27 cellular contexts compared by ENCODE assay signal in the genomic region with DNA sequence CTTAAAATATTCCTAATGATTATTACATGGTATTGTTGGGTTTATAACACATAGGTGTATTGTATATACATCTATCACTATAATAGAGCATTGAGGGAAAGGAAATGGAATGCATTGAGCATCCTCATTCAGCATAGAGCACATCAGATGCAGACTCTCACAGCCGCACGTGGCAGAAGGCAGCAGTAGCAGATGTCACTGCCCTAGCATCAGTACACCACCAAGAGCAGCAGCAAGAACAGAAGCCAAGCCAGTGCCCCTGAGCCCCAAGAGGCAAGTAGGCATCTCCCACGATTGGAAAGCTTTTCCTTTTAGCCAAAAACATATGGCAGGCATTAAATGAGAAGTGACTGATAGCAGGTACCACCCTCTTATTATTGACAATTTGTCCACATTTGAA.
"Had no signal": no experiment of that assay in that cellular context is flagged by ENCODE, and none has a peak within 500 bp of the region (broad histone marks: within the 10 kb centered on the region; RNA-seq: fewer than 3 reads in every experiment).

No MANE protein-coding gene starts in this region.

- H3K4me3 ChIP-seq: body of pancreas, esophagus squamous epithelium, heart left ventricle had no signal

- H3K27me3 ChIP-seq: body of pancreas, esophagus squamous epithelium, heart left ventricle had no signal

- DNase-seq: activated B cell treated with CpG ODN at 0.5 μM for 24 hours; activated CD4-positive, alpha-beta T cell treated with anti-CD3 and anti-CD28 coated beads for 48 hours; activated CD4-positive, alpha-beta T cell treated with anti-CD3 and anti-CD28 coated beads, Interleukin-2, amount 50 U/mL, for 1 hour; activated CD4-positive, alpha-beta T cell treated with anti-CD3 and anti-CD28 coated beads, Interleukin-2, amount 50 U/mL, for 48 hours; activated CD8-positive, alpha-beta memory T cell treated with anti-CD3 and anti-CD28 coated beads for 24 hours; activated CD8-positive, alpha-beta T cell treated with anti-CD3 and anti-CD28 coated beads for 36 hours; activated effector memory CD4-positive, alpha-beta T cell treated with Interleukin-2 at 50 U/mL for 16 hours; activated gamma-delta T cell treated with Interleukin-2 at 50 U/mL for 16 hours; activated naive CD4-positive, alpha-beta T cell treated with anti-CD3 and anti-CD28 coated beads, Interleukin-2, amount 50 U/mL, for 16 hours; activated naive CD4-positive, alpha-beta T cell treated with Interleukin-2 at 50 U/mL for 16 hours; activated T-cell treated with anti-CD3 and anti-CD28 coated beads, Interleukin-2, amount 50 U/mL, for 4 hours; amniotic stem cell; anterior cingulate cortex; body of pancreas; caudate nucleus; cortex of kidney; dermis blood vessel endothelial cell; effector CD4-positive, alpha-beta T cell; effector memory CD8-positive, alpha-beta T cell; erythroblast; esophagus squamous epithelium; foreskin melanocyte; heart left ventricle; hypothalamus; T1000; WERI-Rb-1 had no signal

- H3K36me3 ChIP-seq: esophagus squamous epithelium, heart left ventricle, WERI-Rb-1 had no signal

- H3K27ac ChIP-seq: body of pancreas, esophagus squamous epithelium, heart left ventricle, WERI-Rb-1 had no signal

- H3K9me3 ChIP-seq: esophagus squamous epithelium, heart left ventricle had no signal

- ATAC-seq: activated CD8-positive, alpha-beta T cell treated with anti-CD3 and anti-CD28 coated beads for 36 hours; activated T-cell treated with anti-CD3 and anti-CD28 coated beads, Interleukin-2, amount 50 U/mL, for 4 hours; activated T-helper 17 cell treated with anti-CD3 and anti-CD28 coated beads, Interleukin-2, amount 50 U/mL, for 72 hours; body of pancreas; effector memory CD8-positive, alpha-beta T cell; heart left ventricle had no signal

- H3K4me1 ChIP-seq: esophagus squamous epithelium had no signal
